ENCODE assay signal across 3 cellular contexts in the genomic region with DNA sequence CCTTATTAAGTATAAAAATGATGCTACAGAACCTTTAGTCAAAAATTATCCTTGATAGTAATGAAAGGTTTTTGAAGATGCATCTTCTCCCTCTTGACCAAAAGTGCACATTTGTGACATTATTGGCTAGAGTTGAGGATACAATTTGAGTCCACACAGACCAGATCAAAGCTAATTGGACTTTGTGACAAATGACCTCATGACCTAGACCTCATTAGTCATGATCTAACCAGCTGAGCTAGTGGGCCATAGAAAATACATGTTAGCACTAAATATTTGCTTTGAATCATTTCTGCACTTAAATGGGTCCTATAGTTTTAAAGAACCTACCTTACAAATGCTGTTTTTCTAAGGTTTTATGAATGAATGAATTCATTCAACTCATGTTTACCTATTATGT.
A peak's percentile ranks its signal among the peaks of the same experiment; 100 is the strongest.
TF ChIP-seq lines count a peak whose summit lies in the region.

No MANE protein-coding gene starts in this region.

TF ChIP-seq in GM12878, 131 proteins besides CTCF, POLR2A, EP300 and RAD21 (continued from another document):
- no peak for TF ChIP-seq JUNB (IDR thresholded peaks at IDR 0.05)
- TF ChIP-seq KLF5 (IDR thresholded peaks at IDR 0.05; ENCODE audit: partially characterized antibody): no peak
- TF ChIP-seq GABPA (IDR thresholded peaks at IDR 0.05; ENCODE audit: low read depth): no peak
- TF ChIP-seq HCFC1 (IDR thresholded peaks at IDR 0.05; ENCODE audit: low read length): no peak
- TF ChIP-seq, protein P1, sequence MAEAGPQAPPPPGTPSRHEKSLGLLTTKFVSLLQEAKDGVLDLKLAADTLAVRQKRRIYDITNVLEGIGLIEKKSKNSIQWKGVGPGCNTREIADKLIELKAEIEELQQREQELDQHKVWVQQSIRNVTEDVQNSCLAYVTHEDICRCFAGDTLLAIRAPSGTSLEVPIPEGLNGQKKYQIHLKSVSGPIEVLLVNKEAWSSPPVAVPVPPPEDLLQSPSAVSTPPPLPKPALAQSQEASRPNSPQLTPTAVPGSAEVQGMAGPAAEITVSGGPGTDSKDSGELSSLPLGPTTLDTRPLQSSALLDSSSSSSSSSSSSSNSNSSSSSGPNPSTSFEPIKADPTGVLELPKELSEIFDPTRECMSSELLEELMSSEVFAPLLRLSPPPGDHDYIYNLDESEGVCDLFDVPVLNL (IDR thresholded peaks at IDR 0.05; ENCODE audit: low read depth, low read length): no peak
- TF ChIP-seq ATF7 (IDR thresholded peaks at IDR 0.05; ENCODE audit: low read depth): peak; percentile 33; the same call in 1 of the 2 replicates
- TF ChIP-seq ASH2L (IDR thresholded peaks at IDR 0.05; ENCODE audit: borderline replicate concordance, low read depth): no peak
- TF ChIP-seq CREM (IDR thresholded peaks at IDR 0.05; ENCODE audit: low read depth): no peak
- no peak for TF ChIP-seq RELA (IDR thresholded peaks at IDR 0.05; ENCODE audit: borderline replicate concordance, partially characterized antibody)
- peak; percentile 98 for TF ChIP-seq NR2F1 (conservative IDR thresholded peaks at IDR 0.05)
- no peak for TF ChIP-seq NFYA (IDR thresholded peaks at IDR 0.05; ENCODE audit: borderline replicate concordance, low read depth, low read length)
- TF ChIP-seq BCL11A (IDR thresholded peaks at IDR 0.05; ENCODE audit: low read depth, low read length): peak; percentile 63; the same call in 1 of the 2 replicates
- peak; percentile 85 for TF ChIP-seq MTA2 (IDR thresholded peaks at IDR 0.05; ENCODE audit: low read depth)
- TF ChIP-seq RUNX3 (IDR thresholded peaks at IDR 0.05; ENCODE audit: low read length): no peak
- no peak for TF ChIP-seq IRF4 (IDR thresholded peaks at IDR 0.05; ENCODE audit: low read depth, low read length)

TF ChIP-seq in HepG2, 621 proteins besides CTCF, POLR2A, EP300 and RAD21 (continued from another document and continues in another):
- TF ChIP-seq ATF7 (IDR thresholded peaks at IDR 0.05): peak; percentile 57
- no peak for TF ChIP-seq ATF7 (CRISPR knock-in tag; IDR thresholded peaks at IDR 0.05)
- TF ChIP-seq TCF7 (IDR thresholded peaks at IDR 0.05; ENCODE audit: low read depth): peak; percentile 77; the same call in 1 of the 2 replicates
- TF ChIP-seq, protein P2, sequence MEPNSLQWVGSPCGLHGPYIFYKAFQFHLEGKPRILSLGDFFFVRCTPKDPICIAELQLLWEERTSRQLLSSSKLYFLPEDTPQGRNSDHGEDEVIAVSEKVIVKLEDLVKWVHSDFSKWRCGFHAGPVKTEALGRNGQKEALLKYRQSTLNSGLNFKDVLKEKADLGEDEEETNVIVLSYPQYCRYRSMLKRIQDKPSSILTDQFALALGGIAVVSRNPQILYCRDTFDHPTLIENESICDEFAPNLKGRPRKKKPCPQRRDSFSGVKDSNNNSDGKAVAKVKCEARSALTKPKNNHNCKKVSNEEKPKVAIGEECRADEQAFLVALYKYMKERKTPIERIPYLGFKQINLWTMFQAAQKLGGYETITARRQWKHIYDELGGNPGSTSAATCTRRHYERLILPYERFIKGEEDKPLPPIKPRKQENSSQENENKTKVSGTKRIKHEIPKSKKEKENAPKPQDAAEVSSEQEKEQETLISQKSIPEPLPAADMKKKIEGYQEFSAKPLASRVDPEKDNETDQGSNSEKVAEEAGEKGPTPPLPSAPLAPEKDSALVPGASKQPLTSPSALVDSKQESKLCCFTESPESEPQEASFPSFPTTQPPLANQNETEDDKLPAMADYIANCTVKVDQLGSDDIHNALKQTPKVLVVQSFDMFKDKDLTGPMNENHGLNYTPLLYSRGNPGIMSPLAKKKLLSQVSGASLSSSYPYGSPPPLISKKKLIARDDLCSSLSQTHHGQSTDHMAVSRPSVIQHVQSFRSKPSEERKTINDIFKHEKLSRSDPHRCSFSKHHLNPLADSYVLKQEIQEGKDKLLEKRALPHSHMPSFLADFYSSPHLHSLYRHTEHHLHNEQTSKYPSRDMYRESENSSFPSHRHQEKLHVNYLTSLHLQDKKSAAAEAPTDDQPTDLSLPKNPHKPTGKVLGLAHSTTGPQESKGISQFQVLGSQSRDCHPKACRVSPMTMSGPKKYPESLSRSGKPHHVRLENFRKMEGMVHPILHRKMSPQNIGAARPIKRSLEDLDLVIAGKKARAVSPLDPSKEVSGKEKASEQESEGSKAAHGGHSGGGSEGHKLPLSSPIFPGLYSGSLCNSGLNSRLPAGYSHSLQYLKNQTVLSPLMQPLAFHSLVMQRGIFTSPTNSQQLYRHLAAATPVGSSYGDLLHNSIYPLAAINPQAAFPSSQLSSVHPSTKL (CRISPR knock-in tag; IDR thresholded peaks at IDR 0.05): peak; percentile 87
- no peak for TF ChIP-seq NCOA2 (CRISPR knock-in tag; IDR thresholded peaks at IDR 0.05)
- no peak for TF ChIP-seq RFXAP (CRISPR knock-in tag; IDR thresholded peaks at IDR 0.05; ENCODE audit: borderline replicate concordance)
- TF ChIP-seq, protein P3, sequence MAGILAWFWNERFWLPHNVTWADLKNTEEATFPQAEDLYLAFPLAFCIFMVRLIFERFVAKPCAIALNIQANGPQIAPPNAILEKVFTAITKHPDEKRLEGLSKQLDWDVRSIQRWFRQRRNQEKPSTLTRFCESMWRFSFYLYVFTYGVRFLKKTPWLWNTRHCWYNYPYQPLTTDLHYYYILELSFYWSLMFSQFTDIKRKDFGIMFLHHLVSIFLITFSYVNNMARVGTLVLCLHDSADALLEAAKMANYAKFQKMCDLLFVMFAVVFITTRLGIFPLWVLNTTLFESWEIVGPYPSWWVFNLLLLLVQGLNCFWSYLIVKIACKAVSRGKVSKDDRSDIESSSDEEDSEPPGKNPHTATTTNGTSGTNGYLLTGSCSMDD (CRISPR knock-in tag; IDR thresholded peaks at IDR 0.05): no peak
- TF ChIP-seq ZSCAN21 (CRISPR knock-in tag; IDR thresholded peaks at IDR 0.05; ENCODE audit: borderline replicate concordance): no peak
- no peak for TF ChIP-seq SOX13 (IDR thresholded peaks at IDR 0.05)
- TF ChIP-seq SOX13 (CRISPR knock-in tag; conservative IDR thresholded peaks at IDR 0.05 in 1 of 2, IDR thresholded peaks at IDR 0.05 in 1 of 2): peak in 1 of 2 experiments; percentile 48; a peak in 1 of 4 replicates
- TF ChIP-seq NR2F1 (CRISPR knock-in tag; IDR thresholded peaks at IDR 0.05): peak; percentile 88 to 98
- TF ChIP-seq PHF5A (CRISPR knock-in tag; IDR thresholded peaks at IDR 0.05; ENCODE audit: low read depth, unreplicated experiment): no peak
- peak; percentile 44; the same call in 1 of the 2 replicates for TF ChIP-seq GATAD2A (CRISPR knock-in tag; IDR thresholded peaks at IDR 0.05)
- TF ChIP-seq ZNF260 (CRISPR knock-in tag; IDR thresholded peaks at IDR 0.05; ENCODE audit: borderline replicate concordance, low read depth): no peak
- TF ChIP-seq ZNF749 (CRISPR knock-in tag; IDR thresholded peaks at IDR 0.05; ENCODE audit: borderline replicate concordance): no peak
- peak; percentile 78 for TF ChIP-seq RARA (CRISPR knock-in tag; IDR thresholded peaks at IDR 0.05)
- TF ChIP-seq NR2F2 (IDR thresholded peaks at IDR 0.05; ENCODE audit: borderline replicate concordance, low read depth): peak; percentile 92
- TF ChIP-seq ZSCAN12 (CRISPR knock-in tag; IDR thresholded peaks at IDR 0.05): no peak
- TF ChIP-seq ZNF577 (CRISPR knock-in tag; IDR thresholded peaks at IDR 0.05; ENCODE audit: borderline replicate concordance, low read depth): no peak
- no peak for TF ChIP-seq NBN (conservative IDR thresholded peaks at IDR 0.05)
- TF ChIP-seq HMG20A (CRISPR knock-in tag; IDR thresholded peaks at IDR 0.05; ENCODE audit: borderline replicate concordance): peak; percentile 85; the same call in 1 of the 2 replicates
- peak; percentile 90 for TF ChIP-seq FOSL2 (CRISPR knock-in tag; IDR thresholded peaks at IDR 0.05)
- TF ChIP-seq ZFP36L1 (CRISPR knock-in tag; IDR thresholded peaks at IDR 0.05): no peak
- TF ChIP-seq TBX3 (IDR thresholded peaks at IDR 0.05; ENCODE audit: borderline replicate concordance): peak; percentile 48; the same call in 1 of the 2 replicates
- peak; percentile 48 for TF ChIP-seq POGZ (CRISPR knock-in tag; IDR thresholded peaks at IDR 0.05)
- TF ChIP-seq TSC22D2 (CRISPR knock-in tag; IDR thresholded peaks at IDR 0.05; ENCODE audit: borderline replicate concordance): no peak
- no peak for TF ChIP-seq MXD4 (CRISPR knock-in tag; IDR thresholded peaks at IDR 0.05)

TF ChIP-seq in GM23338, 12 proteins besides CTCF, POLR2A, EP300 and RAD21 (continued from another document):
- TF ChIP-seq, protein P4, sequence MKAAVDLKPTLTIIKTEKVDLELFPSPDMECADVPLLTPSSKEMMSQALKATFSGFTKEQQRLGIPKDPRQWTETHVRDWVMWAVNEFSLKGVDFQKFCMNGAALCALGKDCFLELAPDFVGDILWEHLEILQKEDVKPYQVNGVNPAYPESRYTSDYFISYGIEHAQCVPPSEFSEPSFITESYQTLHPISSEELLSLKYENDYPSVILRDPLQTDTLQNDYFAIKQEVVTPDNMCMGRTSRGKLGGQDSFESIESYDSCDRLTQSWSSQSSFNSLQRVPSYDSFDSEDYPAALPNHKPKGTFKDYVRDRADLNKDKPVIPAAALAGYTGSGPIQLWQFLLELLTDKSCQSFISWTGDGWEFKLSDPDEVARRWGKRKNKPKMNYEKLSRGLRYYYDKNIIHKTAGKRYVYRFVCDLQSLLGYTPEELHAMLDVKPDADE (IDR thresholded peaks at IDR 0.05): no peak
- TF ChIP-seq, protein P5, sequence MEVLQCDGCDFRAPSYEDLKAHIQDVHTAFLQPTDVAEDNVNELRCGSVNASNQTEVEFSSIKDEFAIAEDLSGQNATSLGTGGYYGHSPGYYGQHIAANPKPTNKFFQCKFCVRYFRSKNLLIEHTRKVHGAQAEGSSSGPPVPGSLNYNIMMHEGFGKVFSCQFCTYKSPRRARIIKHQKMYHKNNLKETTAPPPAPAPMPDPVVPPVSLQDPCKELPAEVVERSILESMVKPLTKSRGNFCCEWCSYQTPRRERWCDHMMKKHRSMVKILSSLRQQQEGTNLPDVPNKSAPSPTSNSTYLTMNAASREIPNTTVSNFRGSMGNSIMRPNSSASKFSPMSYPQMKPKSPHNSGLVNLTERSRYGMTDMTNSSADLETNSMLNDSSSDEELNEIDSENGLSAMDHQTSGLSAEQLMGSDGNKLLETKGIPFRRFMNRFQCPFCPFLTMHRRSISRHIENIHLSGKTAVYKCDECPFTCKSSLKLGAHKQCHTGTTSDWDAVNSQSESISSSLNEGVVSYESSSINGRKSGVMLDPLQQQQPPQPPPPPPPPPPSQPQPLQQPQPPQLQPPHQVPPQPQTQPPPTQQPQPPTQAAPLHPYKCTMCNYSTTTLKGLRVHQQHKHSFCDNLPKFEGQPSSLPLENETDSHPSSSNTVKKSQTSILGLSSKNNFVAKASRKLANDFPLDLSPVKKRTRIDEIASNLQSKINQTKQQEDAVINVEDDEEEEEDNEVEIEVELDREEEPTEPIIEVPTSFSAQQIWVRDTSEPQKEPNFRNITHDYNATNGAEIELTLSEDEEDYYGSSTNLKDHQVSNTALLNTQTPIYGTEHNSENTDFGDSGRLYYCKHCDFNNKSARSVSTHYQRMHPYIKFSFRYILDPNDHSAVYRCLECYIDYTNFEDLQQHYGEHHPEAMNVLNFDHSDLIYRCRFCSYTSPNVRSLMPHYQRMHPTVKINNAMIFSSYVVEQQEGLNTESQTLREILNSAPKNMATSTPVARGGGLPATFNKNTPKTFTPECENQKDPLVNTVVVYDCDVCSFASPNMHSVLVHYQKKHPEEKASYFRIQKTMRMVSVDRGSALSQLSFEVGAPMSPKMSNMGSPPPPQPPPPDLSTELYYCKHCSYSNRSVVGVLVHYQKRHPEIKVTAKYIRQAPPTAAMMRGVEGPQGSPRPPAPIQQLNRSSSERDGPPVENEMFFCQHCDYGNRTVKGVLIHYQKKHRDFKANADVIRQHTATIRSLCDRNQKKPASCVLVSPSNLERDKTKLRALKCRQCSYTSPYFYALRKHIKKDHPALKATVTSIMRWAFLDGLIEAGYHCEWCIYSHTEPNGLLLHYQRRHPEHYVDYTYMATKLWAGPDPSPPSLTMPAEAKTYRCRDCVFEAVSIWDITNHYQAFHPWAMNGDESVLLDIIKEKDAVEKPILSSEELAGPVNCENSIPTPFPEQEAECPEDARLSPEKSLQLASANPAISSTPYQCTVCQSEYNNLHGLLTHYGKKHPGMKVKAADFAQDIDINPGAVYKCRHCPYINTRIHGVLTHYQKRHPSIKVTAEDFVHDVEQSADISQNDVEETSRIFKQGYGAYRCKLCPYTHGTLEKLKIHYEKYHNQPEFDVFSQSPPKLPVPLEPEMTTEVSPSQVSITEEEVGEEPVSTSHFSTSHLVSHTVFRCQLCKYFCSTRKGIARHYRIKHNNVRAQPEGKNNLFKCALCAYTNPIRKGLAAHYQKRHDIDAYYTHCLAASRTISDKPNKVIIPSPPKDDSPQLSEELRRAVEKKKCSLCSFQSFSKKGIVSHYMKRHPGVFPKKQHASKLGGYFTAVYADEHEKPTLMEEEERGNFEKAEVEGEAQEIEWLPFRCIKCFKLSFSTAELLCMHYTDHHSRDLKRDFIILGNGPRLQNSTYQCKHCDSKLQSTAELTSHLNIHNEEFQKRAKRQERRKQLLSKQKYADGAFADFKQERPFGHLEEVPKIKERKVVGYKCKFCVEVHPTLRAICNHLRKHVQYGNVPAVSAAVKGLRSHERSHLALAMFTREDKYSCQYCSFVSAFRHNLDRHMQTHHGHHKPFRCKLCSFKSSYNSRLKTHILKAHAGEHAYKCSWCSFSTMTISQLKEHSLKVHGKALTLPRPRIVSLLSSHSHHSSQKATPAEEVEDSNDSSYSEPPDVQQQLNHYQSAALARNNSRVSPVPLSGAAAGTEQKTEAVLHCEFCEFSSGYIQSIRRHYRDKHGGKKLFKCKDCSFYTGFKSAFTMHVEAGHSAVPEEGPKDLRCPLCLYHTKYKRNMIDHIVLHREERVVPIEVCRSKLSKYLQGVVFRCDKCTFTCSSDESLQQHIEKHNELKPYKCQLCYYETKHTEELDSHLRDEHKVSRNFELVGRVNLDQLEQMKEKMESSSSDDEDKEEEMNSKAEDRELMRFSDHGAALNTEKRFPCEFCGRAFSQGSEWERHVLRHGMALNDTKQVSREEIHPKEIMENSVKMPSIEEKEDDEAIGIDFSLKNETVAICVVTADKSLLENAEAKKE (CRISPR knock-in tag; IDR thresholded peaks at IDR 0.05): no peak
- no peak for TF ChIP-seq CREB1 (CRISPR knock-in tag; IDR thresholded peaks at IDR 0.05; ENCODE audit: low read depth)
- no peak for TF ChIP-seq POLR2AphosphoS5 (IDR thresholded peaks at IDR 0.05; ENCODE audit: low read depth)
- TF ChIP-seq ZNF114 (CRISPR knock-in tag; IDR thresholded peaks at IDR 0.05): no peak
- TF ChIP-seq EZH2 (IDR thresholded peaks at IDR 0.05; ENCODE audit: low read depth, unreplicated experiment): no peak
- TF ChIP-seq ZNF331 (CRISPR knock-in tag; IDR thresholded peaks at IDR 0.05; ENCODE audit: low read depth): no peak
- no peak for TF ChIP-seq JUNB (IDR thresholded peaks at IDR 0.05; ENCODE audit: unreplicated experiment)
- TF ChIP-seq, protein P6, sequence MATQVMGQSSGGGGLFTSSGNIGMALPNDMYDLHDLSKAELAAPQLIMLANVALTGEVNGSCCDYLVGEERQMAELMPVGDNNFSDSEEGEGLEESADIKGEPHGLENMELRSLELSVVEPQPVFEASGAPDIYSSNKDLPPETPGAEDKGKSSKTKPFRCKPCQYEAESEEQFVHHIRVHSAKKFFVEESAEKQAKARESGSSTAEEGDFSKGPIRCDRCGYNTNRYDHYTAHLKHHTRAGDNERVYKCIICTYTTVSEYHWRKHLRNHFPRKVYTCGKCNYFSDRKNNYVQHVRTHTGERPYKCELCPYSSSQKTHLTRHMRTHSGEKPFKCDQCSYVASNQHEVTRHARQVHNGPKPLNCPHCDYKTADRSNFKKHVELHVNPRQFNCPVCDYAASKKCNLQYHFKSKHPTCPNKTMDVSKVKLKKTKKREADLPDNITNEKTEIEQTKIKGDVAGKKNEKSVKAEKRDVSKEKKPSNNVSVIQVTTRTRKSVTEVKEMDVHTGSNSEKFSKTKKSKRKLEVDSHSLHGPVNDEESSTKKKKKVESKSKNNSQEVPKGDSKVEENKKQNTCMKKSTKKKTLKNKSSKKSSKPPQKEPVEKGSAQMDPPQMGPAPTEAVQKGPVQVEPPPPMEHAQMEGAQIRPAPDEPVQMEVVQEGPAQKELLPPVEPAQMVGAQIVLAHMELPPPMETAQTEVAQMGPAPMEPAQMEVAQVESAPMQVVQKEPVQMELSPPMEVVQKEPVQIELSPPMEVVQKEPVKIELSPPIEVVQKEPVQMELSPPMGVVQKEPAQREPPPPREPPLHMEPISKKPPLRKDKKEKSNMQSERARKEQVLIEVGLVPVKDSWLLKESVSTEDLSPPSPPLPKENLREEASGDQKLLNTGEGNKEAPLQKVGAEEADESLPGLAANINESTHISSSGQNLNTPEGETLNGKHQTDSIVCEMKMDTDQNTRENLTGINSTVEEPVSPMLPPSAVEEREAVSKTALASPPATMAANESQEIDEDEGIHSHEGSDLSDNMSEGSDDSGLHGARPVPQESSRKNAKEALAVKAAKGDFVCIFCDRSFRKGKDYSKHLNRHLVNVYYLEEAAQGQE (IDR thresholded peaks at IDR 0.05; ENCODE audit: unreplicated experiment): no peak
- no peak for TF ChIP-seq STAT1 (IDR thresholded peaks at IDR 0.05; ENCODE audit: unreplicated experiment)
- TF ChIP-seq EZH2phosphoT487 (IDR thresholded peaks at IDR 0.05; ENCODE audit: unreplicated experiment): no peak
